Comparison of ENCODE assay signal across 25 cellular contexts in the genomic region with DNA sequence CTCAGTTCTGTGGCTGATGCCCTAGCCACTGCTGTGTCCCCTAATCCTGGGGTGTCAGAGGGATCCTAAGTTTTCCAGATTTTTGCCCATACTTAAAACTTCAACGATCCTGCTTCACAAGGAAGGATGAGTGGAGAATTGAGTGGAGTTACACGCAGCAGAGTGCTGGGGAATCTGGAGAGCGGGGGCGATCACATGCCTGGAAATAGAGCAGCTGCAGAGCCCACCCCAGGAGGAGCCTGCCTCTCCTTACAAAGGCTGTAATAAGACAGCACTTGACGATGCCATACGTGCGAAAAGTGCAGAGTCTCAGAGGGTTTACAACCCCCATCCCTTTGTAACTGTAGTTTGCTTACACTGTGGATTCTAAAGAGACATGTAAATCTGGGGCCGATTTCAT.
"Had no signal": no experiment of that assay in that cellular context is flagged by ENCODE, and none has a peak within 500 bp of the region (broad histone marks: within the 10 kb centered on the region; RNA-seq: fewer than 3 reads in every experiment).

No MANE protein-coding gene starts in this region.

- H3K4me1 ChIP-seq: breast epithelium, gastrocnemius medialis, prostate gland had no signal

- H3K4me3 Mint-ChIP-seq: activated T-cell treated with anti-CD3 and anti-CD28 coated beads, Interleukin-2, amount 50 U/mL, for 72 hours; dendritic cell treated with granulocyte-macrophage colony-stimulating factor and Interleukin-4, amounts not matched to agents 40 ng/mL and 50 ng/mL, for 4 days; immature natural killer cell; neural crest cell had no signal

- H3K27me3 Mint-ChIP-seq: dendritic cell treated with granulocyte-macrophage colony-stimulating factor and Interleukin-4, amounts not matched to agents 40 ng/mL and 50 ng/mL, for 4 days; naive B cell had no signal

- H3K4me3 ChIP-seq: breast epithelium, gastrocnemius medialis, left ventricle myocardium inferior, mucosa of descending colon, prostate gland, skin epidermis, thoracic aorta, upper lobe of left lung had no signal

- H3K36me3 ChIP-seq: breast epithelium had no signal

- H3K9me3 ChIP-seq: breast epithelium, gastrocnemius medialis, left ventricle myocardium inferior, mucosa of descending colon, prostate gland, thoracic aorta, upper lobe of left lung had no signal

- H3K9me3 Mint-ChIP-seq: activated T-cell treated with anti-CD3 and anti-CD28 coated beads, Interleukin-2, amount 50 U/mL, for 72 hours; dendritic cell treated with granulocyte-macrophage colony-stimulating factor and Interleukin-4, amounts not matched to agents 40 ng/mL and 50 ng/mL, for 4 days; immature natural killer cell; naive B cell; neural crest cell had no signal

- H3K27ac ChIP-seq: breast epithelium, gastrocnemius medialis, left ventricle myocardium inferior, prostate gland, skin epidermis, thoracic aorta, upper lobe of left lung had no signal

- DNase-seq: activated CD4-positive, alpha-beta T cell treated with anti-CD3 and anti-CD28 coated beads, Interleukin-2, amount 50 U/mL, for 1 hour; activated CD8-positive, alpha-beta memory T cell treated with anti-CD3 and anti-CD28 coated beads for 24 hours; activated CD8-positive, alpha-beta memory T cell treated with anti-CD3 and anti-CD28 coated beads, Interleukin-2, amount 50 U/mL, for 48 hours; activated effector memory CD4-positive, alpha-beta T cell treated with anti-CD3 and anti-CD28 coated beads, Interleukin-2, amount 50 U/mL, for 16 hours; activated naive CD4-positive, alpha-beta T cell treated with anti-CD3 and anti-CD28 coated beads, Interleukin-2, amount 50 U/mL, for 16 hours; activated T-cell treated with anti-CD3 and anti-CD28 coated beads, Interleukin-2, amount 50 U/mL, for 72 hours; aorta; effector CD8-positive, alpha-beta T cell; gastrocnemius medialis; immature natural killer cell; kidney glomerular epithelial cell; left ventricle myocardium inferior; mucosa of descending colon; naive B cell; T-helper 1 cell; upper lobe of left lung had no signal

- H3K27me3 ChIP-seq: breast epithelium, gastrocnemius medialis, upper lobe of left lung had no signal

- H3K27ac Mint-ChIP-seq: activated T-cell treated with anti-CD3 and anti-CD28 coated beads, Interleukin-2, amount 50 U/mL, for 72 hours; immature natural killer cell had no signal

- ATAC-seq: activated CD4-positive, CD25-positive, alpha-beta regulatory T cell treated with anti-CD3 and anti-CD28 coated beads, Interleukin-2, amount 50 U/mL, for 24 hours; activated T-cell treated with anti-CD3 and anti-CD28 coated beads, Interleukin-2, amount 50 U/mL, for 72 hours; esophagus mucosa; gastrocnemius medialis; mucosa of descending colon; right cardiac atrium had no signal

- H3K4me1 Mint-ChIP-seq: immature natural killer cell, naive B cell had no signal
